In the genomic region with DNA sequence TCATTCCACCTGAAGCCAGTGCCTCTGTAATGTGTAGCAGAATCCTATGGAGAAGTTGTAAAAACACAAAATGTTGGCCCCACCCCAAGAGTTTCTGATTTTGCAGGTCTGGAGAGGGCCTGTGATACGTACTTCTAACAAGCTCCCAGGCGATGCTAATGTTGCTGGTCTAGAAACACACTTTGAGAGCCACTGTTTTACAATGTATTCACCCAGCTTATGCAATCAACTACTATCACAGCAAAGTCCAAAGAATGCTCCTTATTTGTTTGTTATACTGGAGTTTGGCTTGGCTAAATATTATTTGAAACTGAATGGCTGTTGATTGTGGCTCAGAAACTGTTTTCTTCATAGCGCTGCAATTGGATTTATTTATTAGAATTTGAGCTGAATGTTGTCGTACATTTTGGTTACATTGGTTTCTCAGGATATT, we compare ENCODE assay signal across 1 cellular context.
TF ChIP-seq lines count a peak whose summit lies in the region.

No MANE protein-coding gene starts in this region.

TF ChIP-seq in GM23338, 12 proteins besides CTCF, POLR2A, EP300 and RAD21:
- TF ChIP-seq STAT1 (IDR thresholded peaks at IDR 0.05; ENCODE audit: unreplicated experiment) (no peak), ZNF331 (CRISPR knock-in tag; IDR thresholded peaks at IDR 0.05; ENCODE audit: low read depth) (no peak), POLR2AphosphoS5 (IDR thresholded peaks at IDR 0.05; ENCODE audit: low read depth) (no peak), EZH2phosphoT487 (IDR thresholded peaks at IDR 0.05; ENCODE audit: unreplicated experiment) (no peak), JUNB (IDR thresholded peaks at IDR 0.05; ENCODE audit: unreplicated experiment) (no peak), ZNF462 (CRISPR knock-in tag; IDR thresholded peaks at IDR 0.05) (no peak), ZNF114 (CRISPR knock-in tag; IDR thresholded peaks at IDR 0.05) (no peak), CREB1 (CRISPR knock-in tag; IDR thresholded peaks at IDR 0.05; ENCODE audit: low read depth) (no peak), EZH2 (IDR thresholded peaks at IDR 0.05; ENCODE audit: low read depth, unreplicated experiment) (no peak), NANOG (IDR thresholded peaks at IDR 0.05; ENCODE audit: borderline replicate concordance) (no peak)
- TF ChIP-seq, protein P1, sequence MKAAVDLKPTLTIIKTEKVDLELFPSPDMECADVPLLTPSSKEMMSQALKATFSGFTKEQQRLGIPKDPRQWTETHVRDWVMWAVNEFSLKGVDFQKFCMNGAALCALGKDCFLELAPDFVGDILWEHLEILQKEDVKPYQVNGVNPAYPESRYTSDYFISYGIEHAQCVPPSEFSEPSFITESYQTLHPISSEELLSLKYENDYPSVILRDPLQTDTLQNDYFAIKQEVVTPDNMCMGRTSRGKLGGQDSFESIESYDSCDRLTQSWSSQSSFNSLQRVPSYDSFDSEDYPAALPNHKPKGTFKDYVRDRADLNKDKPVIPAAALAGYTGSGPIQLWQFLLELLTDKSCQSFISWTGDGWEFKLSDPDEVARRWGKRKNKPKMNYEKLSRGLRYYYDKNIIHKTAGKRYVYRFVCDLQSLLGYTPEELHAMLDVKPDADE (IDR thresholded peaks at IDR 0.05): no peak
- TF ChIP-seq, protein P2, sequence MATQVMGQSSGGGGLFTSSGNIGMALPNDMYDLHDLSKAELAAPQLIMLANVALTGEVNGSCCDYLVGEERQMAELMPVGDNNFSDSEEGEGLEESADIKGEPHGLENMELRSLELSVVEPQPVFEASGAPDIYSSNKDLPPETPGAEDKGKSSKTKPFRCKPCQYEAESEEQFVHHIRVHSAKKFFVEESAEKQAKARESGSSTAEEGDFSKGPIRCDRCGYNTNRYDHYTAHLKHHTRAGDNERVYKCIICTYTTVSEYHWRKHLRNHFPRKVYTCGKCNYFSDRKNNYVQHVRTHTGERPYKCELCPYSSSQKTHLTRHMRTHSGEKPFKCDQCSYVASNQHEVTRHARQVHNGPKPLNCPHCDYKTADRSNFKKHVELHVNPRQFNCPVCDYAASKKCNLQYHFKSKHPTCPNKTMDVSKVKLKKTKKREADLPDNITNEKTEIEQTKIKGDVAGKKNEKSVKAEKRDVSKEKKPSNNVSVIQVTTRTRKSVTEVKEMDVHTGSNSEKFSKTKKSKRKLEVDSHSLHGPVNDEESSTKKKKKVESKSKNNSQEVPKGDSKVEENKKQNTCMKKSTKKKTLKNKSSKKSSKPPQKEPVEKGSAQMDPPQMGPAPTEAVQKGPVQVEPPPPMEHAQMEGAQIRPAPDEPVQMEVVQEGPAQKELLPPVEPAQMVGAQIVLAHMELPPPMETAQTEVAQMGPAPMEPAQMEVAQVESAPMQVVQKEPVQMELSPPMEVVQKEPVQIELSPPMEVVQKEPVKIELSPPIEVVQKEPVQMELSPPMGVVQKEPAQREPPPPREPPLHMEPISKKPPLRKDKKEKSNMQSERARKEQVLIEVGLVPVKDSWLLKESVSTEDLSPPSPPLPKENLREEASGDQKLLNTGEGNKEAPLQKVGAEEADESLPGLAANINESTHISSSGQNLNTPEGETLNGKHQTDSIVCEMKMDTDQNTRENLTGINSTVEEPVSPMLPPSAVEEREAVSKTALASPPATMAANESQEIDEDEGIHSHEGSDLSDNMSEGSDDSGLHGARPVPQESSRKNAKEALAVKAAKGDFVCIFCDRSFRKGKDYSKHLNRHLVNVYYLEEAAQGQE (IDR thresholded peaks at IDR 0.05; ENCODE audit: unreplicated experiment): no peak
TF ChIP-seq in GM23338: peak in this region for 0.
